In genomic region chr2:224328798-224329197, GRCh38 we compare ENCODE assay signal across 23 cellular contexts.
DNase-seq lines count a peak whose midpoint lies in the region; TF ChIP-seq lines count a peak whose summit lies in the region.
"Had no signal": no experiment of that assay in that cellular context is flagged by ENCODE, and none has a peak within 500 bp of the region (broad histone marks: within the 10 kb centered on the region; RNA-seq: fewer than 3 reads in every experiment).

No MANE protein-coding gene starts in this region.

- H3K9ac ChIP-seq in trophoblast cell (ENCODE audit: low read length), result no peak overlapping the region
- H3K9ac ChIP-seq: BLaER1 had no signal

- H2AFZ ChIP-seq in PC-9 (no peak overlapping the region), trophoblast cell (ENCODE audit: insufficient read depth, low read length, poor library complexity) (no peak overlapping the region)

- no TSS peak for BruUV-seq in PC-9 (replicated peaks; lab: Mats Ljungman, UMichigan)

- no peaks in the 10 kb centered on the region for H3K36me3 ChIP-seq in PC-9 (ENCODE audit: low read depth)
- no peaks in the 10 kb centered on the region for H3K36me3 ChIP-seq in trophoblast cell (ENCODE audit: control insufficient read depth in 1 of 2, insufficient read depth in 2 of 2, low read length in 2 of 2)
- no peaks in the 10 kb centered on the region for H3K36me3 ChIP-seq in WERI-Rb-1
- H3K36me3 ChIP-seq: BE2C, BLaER1 had no signal

- no CpG with 5 or more reads among the region's 3 CpGs for WGBS in trophoblast cell (ENCODE audit: extremely low coverage, insufficient coverage, insufficient read length)

- peak in 1 of 2 experiments; percentile 16 for DNase-seq in PC-9
- DNase-seq in islet precursor cell, result peak; percentile 67
- peak; percentile 72 to 87 for DNase-seq in trophoblast cell
- no peak for DNase-seq in NCI-H1105 treated with DMSO at 0.1 percent for 48 hours (lab: John Stamatoyannopoulos, UW)
- no peak for DNase-seq in NCI-H1048 (lab: John Stamatoyannopoulos, UW)
- DNase-seq in WERI-Rb-1, result no peak
- no peak for DNase-seq in middle frontal gyrus (ENCODE audit: extremely low spot score, low spot score)
- DNase-seq: 8988T; ACHN; BE2C; C1 segment of cervical spinal cord; CD4-positive, alpha-beta memory T cell; CD4-positive, CD25-positive, alpha-beta regulatory T cell; CD8-positive, alpha-beta memory T cell; COR-L47; DMS 273 treated with DMSO at 0.1 percent for 48 hours; DMS153; DMS53; DMS79; DND-41; EL; GF-D8 had no signal

- TF ChIP-seq CTCF in PC-9 (conservative IDR thresholded peaks at IDR 0.05), result no peak
- no peak for TF ChIP-seq CTCF in WERI-Rb-1 (IDR thresholded peaks at IDR 0.05; ENCODE audit: low read depth, low read length)

- CTCF ChIA-PET in PC-9 (lab: Charles Lee), result interaction anchor here (0.6 kb wide), 2 partner anchors 640 to 683 kb away, joined by 3 to 12 read pairs; no protein-coding TSS in a partner anchor

- H3K79me2 ChIP-seq in PC-9 (ENCODE audit: low read depth) (no peaks in the 10 kb centered on the region), trophoblast cell (ENCODE audit: control insufficient read depth, insufficient read depth, low read length, poor library complexity) (no peaks in the 10 kb centered on the region)

- H2AK5ac ChIP-seq in trophoblast cell (ENCODE audit: low read length), result no peak overlapping the region

- H2BK120ac ChIP-seq in trophoblast cell (ENCODE audit: insufficient read depth, low read length, poor library complexity), result no peak overlapping the region

- H3K4me1 ChIP-seq in PC-9 (replicated peaks; ENCODE audit: insufficient read depth) (peaks cover 9% of the 10 kb centered on the region; the same call in 1 of the 2 replicates), trophoblast cell (ENCODE audit: control insufficient read depth in 1 of 2, insufficient read depth in 2 of 2, low read length in 2 of 2) (peaks cover 7 to 18% of the 10 kb centered on the region in 2 experiments)
- H3K4me1 ChIP-seq: BLaER1 had no signal

- H3K27me3 ChIP-seq in PC-9 (ENCODE audit: insufficient read depth, low read depth), result no peaks in the 10 kb centered on the region
- no peaks in the 10 kb centered on the region for H3K27me3 ChIP-seq in trophoblast cell (ENCODE audit: insufficient read depth, low read length)
- no peaks in the 10 kb centered on the region for H3K27me3 ChIP-seq in WERI-Rb-1 (ENCODE audit: insufficient read depth, low read depth, severe bottlenecking)
- H3K27me3 ChIP-seq: BE2C, BLaER1 had no signal

- intact Hi-C loops in PC-9 (cut with micrococcal nuclease; ENCODE audit: unreplicated experiment), result no loop called here

- H4K8ac ChIP-seq in trophoblast cell (ENCODE audit: low read depth, low read length), result no peak overlapping the region

- no peak overlapping the region for H3K23ac ChIP-seq in trophoblast cell (ENCODE audit: low read length)

- H4K20me1 ChIP-seq in PC-9 (ENCODE audit: insufficient read depth), result no peaks in the 10 kb centered on the region
- H4K20me1 ChIP-seq: BLaER1 had no signal

- no peaks in the 10 kb centered on the region for H3K9me2 ChIP-seq in PC-9 (ENCODE audit: insufficient read depth)

- H3K27ac ChIP-seq in PC-9 (no peak overlapping the region), trophoblast cell (ENCODE audit: low read depth, low read length) (peak overlapping the region; percentile 51), WERI-Rb-1 (no peak overlapping the region)
- H3K27ac ChIP-seq: BLaER1 had no signal

- H3K9me3 ChIP-seq in PC-9 (ENCODE audit: insufficient read depth, low read depth) (no peaks in the 10 kb centered on the region), trophoblast cell (ENCODE audit: insufficient read depth, low read depth, low read length) (peaks cover 2% of the 10 kb centered on the region), WERI-Rb-1 (ENCODE audit: severe bottlenecking) (no peaks in the 10 kb centered on the region)
- H3K9me3 ChIP-seq: BE2C, BLaER1 had no signal

- POLR2A ChIA-PET in PC-9 (lab: Charles Lee; ENCODE audit: unreplicated experiment), result no interaction called here

- H3K4me2 ChIP-seq in PC-9 (0 out of 2 replicates have a peak overlapping the region, but pooled peaks have one; percentile 3), trophoblast cell (ENCODE audit: low read length) (peak overlapping the region; percentile 5)
- H3K4me2 ChIP-seq: BLaER1 had no signal

- no peak overlapping the region for H3K18ac ChIP-seq in trophoblast cell (ENCODE audit: low read length)

- no peak overlapping the region for H3K4ac ChIP-seq in trophoblast cell (ENCODE audit: low read depth, low read length)

- no peak overlapping the region for H2BK5ac ChIP-seq in trophoblast cell (ENCODE audit: low read depth, low read length, poor library complexity)

- H3K79me1 ChIP-seq in trophoblast cell (ENCODE audit: low read length), result peaks cover 9% of the 10 kb centered on the region

- H2BK12ac ChIP-seq in trophoblast cell (ENCODE audit: low read length), result no peak overlapping the region

- H4K12ac ChIP-seq in trophoblast cell (ENCODE audit: low read depth, low read length), result no peak overlapping the region

- no peak overlapping the region for H3K14ac ChIP-seq in trophoblast cell (ENCODE audit: low read length)

- H4K91ac ChIP-seq in trophoblast cell (ENCODE audit: low read depth, low read length), result no peak overlapping the region

- no peaks in the 10 kb centered on the region for H3F3A ChIP-seq in PC-9 (ENCODE audit: insufficient read depth, low read depth)

- no peak overlapping the region for H3K4me3 ChIP-seq in PC-9
- no peak overlapping the region for H3K4me3 ChIP-seq in trophoblast cell (ENCODE audit: low read depth, low read length)
- no peak overlapping the region for H3K4me3 ChIP-seq in WERI-Rb-1 (ENCODE audit: low read depth, low read length)
- H3K4me3 ChIP-seq: BLaER1 had no signal

Comparison
In these comparisons a context has a peak if more than half of its experiments do, and no peak if none do; other contexts are left out.
1. DNase-seq: peak in islet precursor cell (single experiment) and trophoblast cell (2 of 2); none in NCI-H1105 treated with DMSO at 0.1 percent for 48 hours (single experiment), NCI-H1048 (single experiment), WERI-Rb-1 (single experiment) and middle frontal gyrus (single experiment).